18 cellular contexts compared by ENCODE assay signal in the genomic region with DNA sequence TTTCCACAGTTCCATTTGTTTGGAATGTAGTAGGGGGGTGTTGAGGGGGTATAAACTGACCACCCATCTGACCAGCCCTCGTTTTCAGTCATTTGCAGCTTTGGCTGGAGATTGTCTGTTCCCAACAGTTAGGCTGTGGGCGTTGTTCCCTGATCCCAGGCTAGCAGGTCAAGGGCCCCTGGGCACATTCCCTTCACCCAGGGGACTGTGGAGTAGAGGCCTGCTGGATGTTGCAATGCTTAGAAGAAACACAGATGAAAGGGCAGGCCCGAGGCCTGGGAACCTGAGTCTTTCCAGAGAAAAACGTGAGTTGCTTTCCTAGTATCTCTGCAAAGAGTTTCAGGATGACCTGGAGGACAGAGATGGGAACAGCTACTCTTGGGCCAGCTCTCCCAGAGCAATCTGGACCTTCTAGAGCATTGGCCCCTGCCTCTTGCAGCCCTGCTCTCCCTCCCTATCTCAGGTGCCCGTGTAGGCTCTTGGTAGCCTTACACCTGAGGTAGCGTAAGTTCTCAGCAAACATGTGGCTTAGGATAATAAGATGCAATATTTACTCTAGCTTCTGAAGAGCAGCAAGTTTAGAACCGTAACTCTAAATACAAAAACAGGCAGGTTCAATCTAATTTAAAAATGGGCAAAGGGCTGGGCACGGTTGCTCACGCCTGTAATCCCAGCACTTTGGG.
DNase-seq lines count a peak whose midpoint lies in the region; ATAC-seq, FAIRE-seq and TF ChIP-seq lines count a peak whose summit lies in the region.
"Had no signal": no experiment of that assay in that cellular context is flagged by ENCODE, and none has a peak within 500 bp of the region (broad histone marks: within the 10 kb centered on the region; RNA-seq: fewer than 3 reads in every experiment).

No MANE protein-coding gene starts in this region.

- H3K36me3 Mint-ChIP-seq in CD8-positive, alpha-beta memory T cell: peaks cover 0 to 27% (median 13%) of the 10 kb centered on the region in 3 donors
- H3K36me3 Mint-ChIP-seq: stimulated activated effector memory CD8-positive, alpha-beta T cell treated with anti-CD3 and anti-CD28 coated beads, Interleukin-12 subunit alpha, Interleukin-12 subunit beta, amount 100 ng/mL, for 72 hours had no signal

- peak; percentile 85 for FAIRE-seq in HepG2 (lab: Jason Lieb, UNC)

- POLR2A ChIA-PET in CD8-positive, alpha-beta memory T cell (lab: Charles Lee): no interaction called here
- POLR2A ChIA-PET in HepG2 (lab: Yijun Ruan, JAX): interaction anchor here (0.8 kb wide), 1 partner anchor 297 kb away, joined by 3 read pairs; no protein-coding TSS in a partner anchor

- H2AFZ ChIP-seq in HepG2 (ENCODE audit: low read length): no peak overlapping the region

- CTCF ChIA-PET in CD8-positive, alpha-beta memory T cell (lab: Charles Lee): interaction anchor here (0.6 kb wide), 1 partner anchor 11 kb away, joined by 3 read pairs; no protein-coding TSS in a partner anchor
- CTCF ChIA-PET in HepG2 (lab: Yijun Ruan, JAX; ENCODE audit: low intra/inter-chr PET ratio, low total read pairs): no interaction called here

- no peak for TF ChIP-seq POLR2A in HepG2 (IDR thresholded peaks at IDR 0.05; ENCODE audit: insufficient read depth in 1 of 2, low read depth in 2 of 2, low read length in 2 of 2)

- TF ChIP-seq CTCF in colonic mucosa (IDR thresholded peaks at IDR 0.05) (no peak), HepG2 (CRISPR knock-in tag; IDR thresholded peaks at IDR 0.05) (no peak)

- H3K27me3 Mint-ChIP-seq in CD8-positive, alpha-beta memory T cell: no peaks in the 10 kb centered on the region
- H3K27me3 Mint-ChIP-seq: activated CD4-positive, alpha-beta memory T cell treated with anti-CD3 and anti-CD28 coated beads, Interleukin-2, amount 10 ng/mL, durations not matched to agents 7 days and 5 days; activated T-helper 17 cell treated with anti-CD3 and anti-CD28 coated beads, Interleukin-2, amount 50 U/mL, for 72 hours had no signal

- no peaks in the 10 kb centered on the region for H3K27me3 ChIP-seq in CD8-positive, alpha-beta memory T cell (ENCODE audit: insufficient read depth, low read length, poor library complexity, severe bottlenecking)
- H3K27me3 ChIP-seq in colonic mucosa: no peaks in the 10 kb centered on the region
- no peaks in the 10 kb centered on the region for H3K27me3 ChIP-seq in HepG2 (ENCODE audit: control insufficient read depth in 1 of 2, insufficient read depth in 2 of 2, low read length in 2 of 2)

- DNase-seq in CD8-positive, alpha-beta memory T cell: no peak
- DNase-seq in colonic mucosa (peak; percentile 36), HepG2 (ENCODE audit: low spot score) (peak; percentile 68), OCI-M1 (lab: John Stamatoyannopoulos, UW) (no peak), NCI-H2227 treated with DMSO at 0.1 percent for 48 hours (lab: John Stamatoyannopoulos, UW) (no peak), activated gamma-delta T cell treated with Interleukin-2 at 50 U/mL for 16 hours (no peak)
- DNase-seq: activated CD4-positive, alpha-beta memory T cell treated with anti-CD3 and anti-CD28 coated beads, Interleukin-2, amount 10 ng/mL, durations not matched to agents 7 days and 5 days; HCEC 1CT; immature natural killer cell; KBM-7; NCI-H1436; NCI-H446 treated with DMSO at 0.1 percent for 48 hours; retina had no signal

- BruUV-seq in HepG2 (replicated peaks; lab: Mats Ljungman, UMichigan): no TSS peak

- TF ChIP-seq EP300 in HepG2 (IDR thresholded peaks at IDR 0.05; ENCODE audit: low read depth in 2 of 2, low read length in 2 of 2) (no peak; a peak in 1 of 4 replicates), HepG2 (CRISPR knock-in tag; IDR thresholded peaks at IDR 0.05; ENCODE audit: borderline replicate concordance) (no peak)

- peaks cover 39% of the 10 kb centered on the region for H3K4me1 ChIP-seq in CD8-positive, alpha-beta memory T cell (ENCODE audit: insufficient read depth, low read length)
- H3K4me1 ChIP-seq in colonic mucosa (peaks cover 24% of the 10 kb centered on the region), HepG2 (ENCODE audit: insufficient read depth, low read length) (peaks cover 15% of the 10 kb centered on the region)

- intact Hi-C loops in colonic mucosa (cut with DNase I) (no loop called here), HepG2 (cut with micrococcal nuclease; ENCODE audit: unreplicated experiment) (no loop called here)

- no peaks in the 10 kb centered on the region for H3K79me2 ChIP-seq in HepG2 (ENCODE audit: insufficient read depth, low read length)

- H3K27ac Mint-ChIP-seq in CD8-positive, alpha-beta memory T cell: peak overlapping the region in 6 of 8 donors; percentile 28 to 97 (median 60)
- H3K27ac Mint-ChIP-seq: activated CD4-positive, alpha-beta memory T cell treated with anti-CD3 and anti-CD28 coated beads, Interleukin-2, amount 10 ng/mL, durations not matched to agents 7 days and 5 days; stimulated activated effector memory CD8-positive, alpha-beta T cell treated with anti-CD3 and anti-CD28 coated beads, Interleukin-12 subunit alpha, Interleukin-12 subunit beta, amount 100 ng/mL, for 72 hours had no signal

- H3K9ac ChIP-seq in colonic mucosa (ENCODE audit: low read depth in 2 of 2, low read length in 2 of 2): no peak overlapping the region
- no peak overlapping the region for H3K9ac ChIP-seq in HepG2 (ENCODE audit: insufficient read depth, low read depth, low read length)

- 25% methylated on average over 8 of the region's 9 CpGs for WGBS in HepG2 (ENCODE audit: low lambda C conversion rate)

- peak; percentile 99 for ATAC-seq in HepG2
- ATAC-seq in HG03108 (IDR thresholded peaks at IDR 0.05; ENCODE audit: unreplicated experiment): no peak
- ATAC-seq: activated T-helper 17 cell treated with anti-CD3 and anti-CD28 coated beads, Interleukin-2, amount 50 U/mL, for 72 hours; stimulated activated effector memory CD8-positive, alpha-beta T cell treated with anti-CD3 and anti-CD28 coated beads, Interleukin-12 subunit alpha, Interleukin-12 subunit beta, amount 100 ng/mL, for 72 hours had no signal

- H3K36me3 ChIP-seq in CD8-positive, alpha-beta memory T cell (ENCODE audit: insufficient read depth, low read length): no peaks in the 10 kb centered on the region
- no peaks in the 10 kb centered on the region for H3K36me3 ChIP-seq in colonic mucosa
- H3K36me3 ChIP-seq in HepG2 (replicated peaks in 1 of 2; ENCODE audit: control insufficient read depth in 1 of 2, insufficient read depth in 2 of 2, low read length in 2 of 2): no peaks in the 10 kb centered on the region

- H3K4me3 Mint-ChIP-seq in CD8-positive, alpha-beta memory T cell: no peak overlapping the region
- H3K4me3 Mint-ChIP-seq: activated CD4-positive, alpha-beta memory T cell treated with anti-CD3 and anti-CD28 coated beads, Interleukin-2, amount 10 ng/mL, durations not matched to agents 7 days and 5 days; immature natural killer cell; stimulated activated effector memory CD8-positive, alpha-beta T cell treated with anti-CD3 and anti-CD28 coated beads, Interleukin-12 subunit alpha, Interleukin-12 subunit beta, amount 100 ng/mL, for 72 hours had no signal

- H3K4me1 Mint-ChIP-seq in CD8-positive, alpha-beta memory T cell: peaks cover 50 to 81% (median 81%) of the 10 kb centered on the region in 3 donors

- H3K4me2 ChIP-seq in HepG2 (ENCODE audit: low read depth, low read length): peak overlapping the region; percentile 59

- no peaks in the 10 kb centered on the region for H3K9me3 Mint-ChIP-seq in CD8-positive, alpha-beta memory T cell
- H3K9me3 Mint-ChIP-seq: activated CD4-positive, alpha-beta memory T cell treated with anti-CD3 and anti-CD28 coated beads, Interleukin-2, amount 10 ng/mL, durations not matched to agents 7 days and 5 days; activated T-helper 17 cell treated with anti-CD3 and anti-CD28 coated beads, Interleukin-2, amount 50 U/mL, for 72 hours; immature natural killer cell; stimulated activated effector memory CD8-positive, alpha-beta T cell treated with anti-CD3 and anti-CD28 coated beads, Interleukin-12 subunit alpha, Interleukin-12 subunit beta, amount 100 ng/mL, for 72 hours had no signal

- no peak overlapping the region for H3K4me3 ChIP-seq in CD8-positive, alpha-beta memory T cell (ENCODE audit: low read length)
- H3K4me3 ChIP-seq in colonic mucosa (no peak overlapping the region), HepG2 (replicated peaks in 1 of 3; ENCODE audit: insufficient read depth in 1 of 3, low read depth in 2 of 3, low read length in 3 of 3) (peak overlapping the region in 1 of 3 experiments; percentile 29; a peak in 1 of 6 replicates), skin epidermis (no peak overlapping the region)
- H3K4me3 ChIP-seq: SK-N-MC had no signal

- no peak for TF ChIP-seq RAD21 in HepG2 (CRISPR knock-in tag; IDR thresholded peaks at IDR 0.05)

- H4K20me1 ChIP-seq in HepG2 (ENCODE audit: insufficient read depth, low read length): no peaks in the 10 kb centered on the region

- no peaks in the 10 kb centered on the region for H3K9me3 ChIP-seq in CD8-positive, alpha-beta memory T cell (ENCODE audit: low read length)
- no peaks in the 10 kb centered on the region for H3K9me3 ChIP-seq in colonic mucosa
- no peaks in the 10 kb centered on the region for H3K9me3 ChIP-seq in HepG2 (ENCODE audit: low read length)

- no peak overlapping the region for H3K27ac ChIP-seq in CD8-positive, alpha-beta memory T cell (ENCODE audit: low read depth, low read length)
- no peak overlapping the region for H3K27ac ChIP-seq in colonic mucosa
- peak overlapping the region; percentile 43 for H3K27ac ChIP-seq in HepG2 (ENCODE audit: extremely low read length, insufficient read depth, low read length)
- peak overlapping the region in 11 of 21 experiments; percentile 6 to 83 (median 40) for H3K27ac ChIP-seq in skin epidermis
- H3K27ac ChIP-seq: SK-N-MC had no signal

- in situ Hi-C loops in HepG2 (cut with HindIII; ENCODE audit: extremely low pct_ligation_motif_present, low pct_unique_long_range_greater_than_20kb): no loop called here

TF ChIP-seq in HepG2, 621 proteins besides CTCF, POLR2A, EP300 and RAD21 (continues in another document):
- TF ChIP-seq, protein P1, sequence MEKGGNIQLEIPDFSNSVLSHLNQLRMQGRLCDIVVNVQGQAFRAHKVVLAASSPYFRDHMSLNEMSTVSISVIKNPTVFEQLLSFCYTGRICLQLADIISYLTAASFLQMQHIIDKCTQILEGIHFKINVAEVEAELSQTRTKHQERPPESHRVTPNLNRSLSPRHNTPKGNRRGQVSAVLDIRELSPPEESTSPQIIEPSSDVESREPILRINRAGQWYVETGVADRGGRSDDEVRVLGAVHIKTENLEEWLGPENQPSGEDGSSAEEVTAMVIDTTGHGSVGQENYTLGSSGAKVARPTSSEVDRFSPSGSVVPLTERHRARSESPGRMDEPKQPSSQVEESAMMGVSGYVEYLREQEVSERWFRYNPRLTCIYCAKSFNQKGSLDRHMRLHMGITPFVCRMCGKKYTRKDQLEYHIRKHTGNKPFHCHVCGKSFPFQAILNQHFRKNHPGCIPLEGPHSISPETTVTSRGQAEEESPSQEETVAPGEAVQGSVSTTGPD (CRISPR knock-in tag; IDR thresholded peaks at IDR 0.05): no peak
- TF ChIP-seq ZNF598 (CRISPR knock-in tag; IDR thresholded peaks at IDR 0.05; ENCODE audit: borderline replicate concordance) (no peak), PRMT3 (CRISPR knock-in tag; IDR thresholded peaks at IDR 0.05; ENCODE audit: borderline replicate concordance, low read depth) (no peak)

Comparison
In these comparisons a context has a peak if more than half of its experiments do, and no peak if none do; other contexts are left out.
1. DNase-seq: peak in colonic mucosa (single experiment) and HepG2 (single experiment); none in CD8-positive, alpha-beta memory T cell (0 of 5), OCI-M1 (single experiment), NCI-H2227 treated with DMSO at 0.1 percent for 48 hours (single experiment) and activated gamma-delta T cell treated with Interleukin-2 at 50 U/mL for 16 hours (single experiment).
2. H3K27ac ChIP-seq: peak in HepG2 (single experiment) and skin epidermis (11 of 21); none in CD8-positive, alpha-beta memory T cell (single experiment) and colonic mucosa (single experiment).